Comparison of ENCODE assay signal across 10 cellular contexts in the genomic region with DNA sequence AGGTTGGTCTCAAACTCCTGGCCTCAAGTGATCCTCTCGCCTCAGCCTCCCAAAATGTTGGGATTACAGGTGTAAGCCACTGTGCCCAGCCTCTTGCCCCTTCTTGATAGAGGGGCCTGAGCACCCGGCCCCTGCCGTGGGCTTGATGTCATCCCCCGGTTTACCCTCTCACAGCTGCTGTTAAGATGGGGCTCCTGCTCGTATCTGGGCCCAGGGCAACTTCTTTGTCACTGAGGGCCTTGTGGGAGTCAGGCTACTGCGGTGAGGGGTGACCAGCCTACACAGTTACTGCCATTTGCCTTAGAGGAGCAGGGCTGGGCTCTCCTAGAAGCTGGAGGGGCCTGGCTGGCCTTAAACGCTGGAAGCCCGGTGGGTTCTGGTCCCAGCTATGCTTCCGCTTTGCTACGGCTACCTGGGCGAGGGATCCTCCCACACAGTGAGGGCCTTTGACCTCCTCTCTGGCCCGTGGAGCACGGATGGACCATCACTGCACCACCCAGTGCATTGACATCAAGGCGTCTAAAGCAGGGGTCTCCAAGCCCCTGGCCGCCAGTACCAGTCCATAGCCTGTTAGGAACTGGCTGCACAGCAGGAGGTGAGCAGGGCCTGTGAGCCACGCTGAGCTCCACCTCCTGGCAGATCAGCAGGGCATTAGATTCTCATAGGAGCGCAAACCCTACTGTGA. TPM values are rescaled to one million over a fixed set of nuclear protein-coding genes. Genes with fewer than 3 reads are reported as not detected.
DNase-seq lines count a peak whose midpoint lies in the region; ATAC-seq, FAIRE-seq and TF ChIP-seq lines count a peak whose summit lies in the region.
"Had no signal": no experiment of that assay in that cellular context is flagged by ENCODE, and none has a peak within 500 bp of the region (broad histone marks: within the 10 kb centered on the region; RNA-seq: fewer than 3 reads in every experiment).

No MANE protein-coding gene starts in this region.

- H3K4me3 ChIP-seq in CD8-positive, alpha-beta memory T cell (ENCODE audit: low read length), result no peak overlapping the region
- no peak overlapping the region for H3K4me3 ChIP-seq in K562

- POLR2A ChIA-PET in CD8-positive, alpha-beta memory T cell (lab: Charles Lee), result no interaction called here
- POLR2A ChIA-PET in K562 (lab: Yijun Ruan, JAX), result no interaction called here

- ATAC-seq in K562 (no peak), GM21723 (IDR thresholded peaks at IDR 0.05; ENCODE audit: unreplicated experiment) (no peak)

- peaks cover 12 to 26% of the 10 kb centered on the region in 2 donors for H3K27me3 Mint-ChIP-seq in CD8-positive, alpha-beta memory T cell
- H3K27me3 Mint-ChIP-seq in IgD-negative memory B cell, result peaks cover 3% of the 10 kb centered on the region
- peaks cover 67% of the 10 kb centered on the region for H3K27me3 Mint-ChIP-seq in neural crest cell (ENCODE audit: low read depth)

- no peak overlapping the region for H3K4me2 ChIP-seq in K562 (ENCODE audit: insufficient read depth, low read length)

- no peak overlapping the region for H2AFZ ChIP-seq in K562 (ENCODE audit: low read depth, low read length)

- peaks cover 11% of the 10 kb centered on the region for H3K27me3 ChIP-seq in CD8-positive, alpha-beta memory T cell (ENCODE audit: insufficient read depth, low read length, poor library complexity, severe bottlenecking)
- peaks cover 18 to 42% of the 10 kb centered on the region in 2 experiments; a peak in 4 of 5 replicates for H3K27me3 ChIP-seq in K562 (ENCODE audit: control insufficient read depth in 2 of 2, insufficient read depth in 2 of 2, low read length in 2 of 2)

- no peaks in the 10 kb centered on the region for H3K9me3 Mint-ChIP-seq in CD8-positive, alpha-beta memory T cell
- H3K9me3 Mint-ChIP-seq in IgD-negative memory B cell (no peaks in the 10 kb centered on the region), neural crest cell (no peaks in the 10 kb centered on the region)

- FAIRE-seq in K562 (lab: Jason Lieb, UNC), result no peak
- FAIRE-seq: bronchial epithelial cell had no signal

- 19% methylated on average over 17 of the region's 17 CpGs for WGBS in K562 (ENCODE audit: insufficient coverage, low coverage, missing lambda C conversion rate)

- no peak for TF ChIP-seq POLR2A in K562 (conservative IDR thresholded peaks at IDR 0.05)

- no peaks in the 10 kb centered on the region for H3K9me1 ChIP-seq in K562 (ENCODE audit: control insufficient read depth, insufficient read depth, low read length)

- in situ Hi-C loops in K562 (cut with MboI), result no loop called here

- no peak overlapping the region for H3K27ac Mint-ChIP-seq in CD8-positive, alpha-beta memory T cell
- H3K27ac Mint-ChIP-seq in IgD-negative memory B cell (peak overlapping the region in 1 of 3 donors; percentile 21), neural crest cell (ENCODE audit: unreplicated experiment) (no peak overlapping the region)

- intact Hi-C loops in K562 (cut with micrococcal nuclease), result no loop called here

- BruUV-seq in K562 (replicated peaks; lab: Mats Ljungman, UMichigan), result no TSS peak

- no peaks in the 10 kb centered on the region for H3K36me3 ChIP-seq in CD8-positive, alpha-beta memory T cell (ENCODE audit: insufficient read depth, low read length)
- H3K36me3 ChIP-seq in K562 (ENCODE audit: control insufficient read depth, insufficient read depth, low read length), result no peaks in the 10 kb centered on the region

- H3K9ac ChIP-seq in K562 (ENCODE audit: insufficient read depth in 1 of 2, low read depth in 2 of 2, low read length in 2 of 2), result peak overlapping the region in 1 of 2 experiments; percentile 24; a peak in 1 of 4 replicates

- H3K36me3 Mint-ChIP-seq in CD8-positive, alpha-beta memory T cell, result no peaks in the 10 kb centered on the region
- H3K36me3 Mint-ChIP-seq in IgD-negative memory B cell (no peaks in the 10 kb centered on the region), neural crest cell (ENCODE audit: low read depth) (no peaks in the 10 kb centered on the region)

- peak in 1 of 5 donors; percentile 43 for DNase-seq in CD8-positive, alpha-beta memory T cell
- no peak for DNase-seq in K562 (ENCODE audit: extremely low read depth in 1 of 4, low spot score in 3 of 4)
- DNase-seq in neural crest cell (ENCODE audit: low read depth, low spot score), result no peak
- no peak for DNase-seq in AML-193 (lab: John Stamatoyannopoulos, UW)
- DNase-seq in cerebellar cortex (ENCODE audit: low spot score), result no peak
- no peak for DNase-seq in SW480 (ENCODE audit: low spot score)
- DNase-seq: SIG-M5 had no signal

- H3K79me2 ChIP-seq in K562 (ENCODE audit: control insufficient read depth, insufficient read depth, low read length), result no peaks in the 10 kb centered on the region

- CTCF ChIA-PET in CD8-positive, alpha-beta memory T cell (lab: Charles Lee), result interaction anchor here (0.9 to 1.4 kb wide), 2 partner anchors 8 to 13 kb away, joined by 3 read pairs; a partner anchor contains a TSS
- CTCF ChIA-PET in K562 (lab: Yijun Ruan, JAX; ENCODE audit: low intra/inter-chr PET ratio), result no interaction called here

- H3K9me3 ChIP-seq in CD8-positive, alpha-beta memory T cell (ENCODE audit: low read length), result no peaks in the 10 kb centered on the region
- no peaks in the 10 kb centered on the region for H3K9me3 ChIP-seq in K562 (replicated peaks; ENCODE audit: control insufficient read depth, insufficient read depth, low read depth, low read length)

- no peak for TF ChIP-seq RAD21 in K562 (CRISPR knock-in tag; conservative IDR thresholded peaks at IDR 0.05 in 1 of 2, IDR thresholded peaks at IDR 0.05 in 1 of 2)

- H3K27ac ChIP-seq in CD8-positive, alpha-beta memory T cell (ENCODE audit: low read depth, low read length), result no peak overlapping the region
- no peak overlapping the region for H3K27ac ChIP-seq in K562 (ENCODE audit: extremely low read depth, low read depth, low read length)

- TF ChIP-seq EP300 in K562 (IDR thresholded peaks at IDR 0.05; ENCODE audit: low read length), result no peak

- H3K4me1 Mint-ChIP-seq in CD8-positive, alpha-beta memory T cell, result peaks cover 0 to 13% (median 1%) of the 10 kb centered on the region in 3 donors
- H3K4me1 Mint-ChIP-seq in IgD-negative memory B cell (peaks cover 3 to 4% (median 3%) of the 10 kb centered on the region in 3 donors), neural crest cell (no peaks in the 10 kb centered on the region)

- H4K20me1 ChIP-seq in K562 (replicated peaks; ENCODE audit: control insufficient read depth, insufficient read depth, low read length), result 0 out of 2 replicates have a peak, but pooled peaks cover 7% of the 10 kb centered on the region

- H3K4me1 ChIP-seq in CD8-positive, alpha-beta memory T cell (ENCODE audit: insufficient read depth, low read length), result peaks cover 7% of the 10 kb centered on the region
- peaks cover 0 to 22% of the 10 kb centered on the region in 2 experiments; a peak in 2 of 5 replicates for H3K4me1 ChIP-seq in K562 (replicated peaks in 1 of 2; ENCODE audit: control insufficient read depth in 2 of 2, insufficient read depth in 2 of 2, low read length in 2 of 2)

- TF ChIP-seq CTCF in K562 (IDR thresholded peaks at IDR 0.05 in 2 of 3, conservative IDR thresholded peaks at IDR 0.05 in 1 of 3; ENCODE audit: insufficient read depth in 2 of 3, low read depth in 1 of 3, low read length in 3 of 3) (no peak), neural crest cell (conservative IDR thresholded peaks at IDR 0.05) (no peak)

- H3K4me3 Mint-ChIP-seq in CD8-positive, alpha-beta memory T cell, result peak overlapping the region in 6 of 7 donors; percentile 20 to 72 (median 65)
- peak overlapping the region; percentile 32 to 96 (median 84) for H3K4me3 Mint-ChIP-seq in IgD-negative memory B cell
- peak overlapping the region; percentile 78 for H3K4me3 Mint-ChIP-seq in neural crest cell

RNA-seq across cellular contexts. Expression of a gene that starts 1.1 kb away (rescaled TPM):
- total RNA-seq in CD8-positive, alpha-beta memory T cell, result not detected
- not detected for polyA plus RNA-seq in CD8-positive, alpha-beta memory T cell
- polyA plus RNA-seq in IgD-negative memory B cell, result not detected
- total RNA-seq in K562 (2011; cell fraction: chromatin; rRNA removed; ENCODE audit: low replicate concordance), result not detected in 2 replicates
- not detected in 2 replicates for total RNA-seq in K562 (2011; cell fraction: nucleolus; rRNA removed)
- total RNA-seq in K562 (2011; cell fraction: nucleoplasm; rRNA removed), result not detected in 2 replicates
- total RNA-seq in K562 (2014; rRNA removed), result not detected in 2 replicates
- total RNA-seq in K562 (2014; rRNA removed; fragmentation: Illumina TruSeq; extraction: Trizol), result not detected in 2 replicates
- not detected in 2 replicates for total RNA-seq in K562 (2015; rRNA removed; fragmentation: Illumina TruSeq; extraction: Trizol)
- total RNA-seq in K562 (2021), result 0.07 TPM in 1 of 2 replicates, not detected in the other
- polyA plus RNA-seq in K562 (2011; rRNA removed), result not detected in 2 replicates
- 0.01 TPM in 1 of 2 replicates, not detected in the other for polyA plus RNA-seq in K562 (2011; cell fraction: cytosol; rRNA removed)
- polyA plus RNA-seq in K562 (2011; cell fraction: nucleus; rRNA removed), result not detected in 2 replicates
- polyA plus RNA-seq in K562 (2012), result 0.03 and 0.15 TPM in 2 replicates
- not detected in 2 replicates for polyA plus RNA-seq in K562 (2014; fragmentation: Illumina TruSeq; extraction: Trizol)
- polyA plus RNA-seq in K562 (2014; fragmentation: Nextera tagmentation; extraction: Ambion mirVana), result not detected
- polyA plus RNA-seq in K562 (2014; rRNA removed), result not detected in 2 replicates
- polyA minus RNA-seq in K562 (2011; rRNA and poly(A)+ RNA removed), result not detected in 2 replicates
- not detected in 2 replicates for polyA minus RNA-seq in K562 (2011; cell fraction: cytosol; rRNA and poly(A)+ RNA removed)
- polyA minus RNA-seq in K562 (2011; cell fraction: nucleus; rRNA and poly(A)+ RNA removed), result not detected in 2 replicates
- total RNA-seq in neural crest cell, result 0.61 and 0.82 TPM in 2 replicates
- total RNA-seq: bronchial epithelial cell had no signal

RNA-seq across cellular contexts. Expression of a gene that starts 7.4 kb away (rescaled TPM):
- total RNA-seq in CD8-positive, alpha-beta memory T cell, result 10 to 100 TPM; 49.6 to 51.4 TPM
- polyA plus RNA-seq in CD8-positive, alpha-beta memory T cell, result 4.6 TPM
- polyA plus RNA-seq in IgD-negative memory B cell, result 10.2 TPM
- total RNA-seq in K562 (2011; cell fraction: chromatin; rRNA removed; ENCODE audit: low replicate concordance), result 155 and 182 TPM in 2 replicates
- total RNA-seq in K562 (2011; cell fraction: nucleolus; rRNA removed), result 95.1 and 104 TPM in 2 replicates
- 88.9 and 95.6 TPM in 2 replicates for total RNA-seq in K562 (2011; cell fraction: nucleoplasm; rRNA removed)
- total RNA-seq in K562 (2014; rRNA removed), result 14.9 and 17.4 TPM in 2 replicates
- total RNA-seq in K562 (2014; rRNA removed; fragmentation: Illumina TruSeq; extraction: Trizol), result 5.8 and 6.6 TPM in 2 replicates
- 8.4 and 9.7 TPM in 2 replicates for total RNA-seq in K562 (2015; rRNA removed; fragmentation: Illumina TruSeq; extraction: Trizol)
- total RNA-seq in K562 (2021), result 44.2 and 47.2 TPM in 2 replicates
- polyA plus RNA-seq in K562 (2011; rRNA removed), result 9.7 and 12.2 TPM in 2 replicates
- 12.8 and 18.1 TPM in 2 replicates for polyA plus RNA-seq in K562 (2011; cell fraction: cytosol; rRNA removed)
- polyA plus RNA-seq in K562 (2011; cell fraction: nucleus; rRNA removed), result 38.5 and 65.8 TPM in 2 replicates
- polyA plus RNA-seq in K562 (2012), result 25.6 and 27.6 TPM in 2 replicates
- 29.1 and 29.7 TPM in 2 replicates for polyA plus RNA-seq in K562 (2014; fragmentation: Illumina TruSeq; extraction: Trizol)
- polyA plus RNA-seq in K562 (2014; fragmentation: Nextera tagmentation; extraction: Ambion mirVana), result 1 to 10 TPM; 1.3 to 1.5 TPM
- 19.4 and 19.5 TPM in 2 replicates for polyA plus RNA-seq in K562 (2014; rRNA removed)
- 31.1 and 34.7 TPM in 2 replicates for polyA minus RNA-seq in K562 (2011; rRNA and poly(A)+ RNA removed)
- 35.7 and 44.2 TPM in 2 replicates for polyA minus RNA-seq in K562 (2011; cell fraction: cytosol; rRNA and poly(A)+ RNA removed)
- polyA minus RNA-seq in K562 (2011; cell fraction: nucleus; rRNA and poly(A)+ RNA removed), result 48.2 and 50.0 TPM in 2 replicates
- total RNA-seq in neural crest cell, result 66.9 and 74.2 TPM in 2 replicates
